1 cellular context compared by ENCODE assay signal in genomic region chr20:32312718-32313424, GRCh38.
TF ChIP-seq lines count a peak whose summit lies in the region.

No MANE protein-coding gene starts in this region.

TF ChIP-seq in HepG2, 621 proteins besides CTCF, POLR2A, EP300 and RAD21 (continued from another document and continues in another):
- no peak for TF ChIP-seq ZBTB26 (CRISPR knock-in tag; IDR thresholded peaks at IDR 0.05; ENCODE audit: borderline replicate concordance)
- no peak for TF ChIP-seq TGIF2 (CRISPR knock-in tag; IDR thresholded peaks at IDR 0.05)
- no peak for TF ChIP-seq RXRA (CRISPR knock-in tag; IDR thresholded peaks at IDR 0.05)
- peak; percentile 35 for TF ChIP-seq ASH2L (IDR thresholded peaks at IDR 0.05; ENCODE audit: insufficient read length, low read depth, low read length)
- TF ChIP-seq CHD4 (IDR thresholded peaks at IDR 0.05; ENCODE audit: borderline replicate concordance, low read length) = no peak; the same call in 1 of the 2 replicates
- TF ChIP-seq ZNF280B (CRISPR knock-in tag; IDR thresholded peaks at IDR 0.05; ENCODE audit: borderline replicate concordance) = no peak
- no peak for TF ChIP-seq HIC2 (CRISPR knock-in tag; IDR thresholded peaks at IDR 0.05; ENCODE audit: low read depth)
- TF ChIP-seq ZNF407 (CRISPR knock-in tag; IDR thresholded peaks at IDR 0.05; ENCODE audit: not compliant biosample characterization) = no peak
- no peak for TF ChIP-seq RAD51 (IDR thresholded peaks at IDR 0.05; ENCODE audit: borderline replicate concordance)
- no peak for TF ChIP-seq CCDC6 (CRISPR knock-in tag; IDR thresholded peaks at IDR 0.05)
- 0 out of 2 replicates have a peak, but pooled peaks have one; percentile 26 for TF ChIP-seq FOSL2 (CRISPR knock-in tag; IDR thresholded peaks at IDR 0.05)
- no peak for TF ChIP-seq ZBTB7A (CRISPR knock-in tag; IDR thresholded peaks at IDR 0.05)
- TF ChIP-seq ZNF720 (CRISPR knock-in tag; IDR thresholded peaks at IDR 0.05) = no peak
- no peak for TF ChIP-seq ZFYVE20 (CRISPR knock-in tag; IDR thresholded peaks at IDR 0.05; ENCODE audit: borderline replicate concordance, low read depth)
- TF ChIP-seq IRX3 (CRISPR knock-in tag; IDR thresholded peaks at IDR 0.05; ENCODE audit: borderline replicate concordance, low read depth) = no peak
- no peak for TF ChIP-seq FOXP1 (IDR thresholded peaks at IDR 0.05)
- no peak for TF ChIP-seq FOXP1 (CRISPR knock-in tag; IDR thresholded peaks at IDR 0.05)
- no peak for TF ChIP-seq HMGA1 (CRISPR knock-in tag; conservative IDR thresholded peaks at IDR 0.05)
- no peak; the same call in 1 of the 2 replicates for TF ChIP-seq DRAP1 (CRISPR knock-in tag; IDR thresholded peaks at IDR 0.05)
- TF ChIP-seq ZNF780A (CRISPR knock-in tag; IDR thresholded peaks at IDR 0.05) = no peak
- no peak for TF ChIP-seq ZNF530 (CRISPR knock-in tag; IDR thresholded peaks at IDR 0.05; ENCODE audit: low read depth)
- no peak for TF ChIP-seq ZNF180 (CRISPR knock-in tag; IDR thresholded peaks at IDR 0.05; ENCODE audit: borderline replicate concordance, low read depth)
- TF ChIP-seq GLMP (CRISPR knock-in tag; IDR thresholded peaks at IDR 0.05; ENCODE audit: borderline replicate concordance) = no peak
- TF ChIP-seq SRSF4 (IDR thresholded peaks at IDR 0.05; ENCODE audit: low read depth, low read length, poor library complexity, severe bottlenecking) = no peak
- no peak for TF ChIP-seq ZNF430 (CRISPR knock-in tag; IDR thresholded peaks at IDR 0.05)
- TF ChIP-seq ZNF232 (CRISPR knock-in tag; IDR thresholded peaks at IDR 0.05; ENCODE audit: borderline replicate concordance) = no peak
- no peak for TF ChIP-seq ZNF772 (CRISPR knock-in tag; IDR thresholded peaks at IDR 0.05)
- TF ChIP-seq ZNF567 (CRISPR knock-in tag; IDR thresholded peaks at IDR 0.05; ENCODE audit: borderline replicate concordance) = no peak
- no peak for TF ChIP-seq MLX (CRISPR knock-in tag; IDR thresholded peaks at IDR 0.05)
- TF ChIP-seq ISX (CRISPR knock-in tag; conservative IDR thresholded peaks at IDR 0.05) = no peak
- no peak for TF ChIP-seq ARID4A (CRISPR knock-in tag; IDR thresholded peaks at IDR 0.05; ENCODE audit: borderline replicate concordance)
- no peak for TF ChIP-seq ZNF768 (CRISPR knock-in tag; IDR thresholded peaks at IDR 0.05)
- TF ChIP-seq MEF2D (CRISPR knock-in tag; IDR thresholded peaks at IDR 0.05) = no peak
- no peak for TF ChIP-seq FOXO4 (CRISPR knock-in tag; conservative IDR thresholded peaks at IDR 0.05)
- 0 out of 2 replicates have a peak, but pooled peaks have one; percentile 18 for TF ChIP-seq ZKSCAN8 (CRISPR knock-in tag; IDR thresholded peaks at IDR 0.05; ENCODE audit: borderline replicate concordance)
- no peak for TF ChIP-seq POLR2AphosphoS5 (IDR thresholded peaks at IDR 0.05; ENCODE audit: low read depth, low read length)
- TF ChIP-seq TSC22D2 (CRISPR knock-in tag; IDR thresholded peaks at IDR 0.05; ENCODE audit: borderline replicate concordance) = no peak
- no peak for TF ChIP-seq ZNF776 (CRISPR knock-in tag; IDR thresholded peaks at IDR 0.05)
- TF ChIP-seq NKX3-1 (CRISPR knock-in tag; IDR thresholded peaks at IDR 0.05) = no peak
